ENCODE assay signal across 18 cellular contexts in the genomic region with DNA sequence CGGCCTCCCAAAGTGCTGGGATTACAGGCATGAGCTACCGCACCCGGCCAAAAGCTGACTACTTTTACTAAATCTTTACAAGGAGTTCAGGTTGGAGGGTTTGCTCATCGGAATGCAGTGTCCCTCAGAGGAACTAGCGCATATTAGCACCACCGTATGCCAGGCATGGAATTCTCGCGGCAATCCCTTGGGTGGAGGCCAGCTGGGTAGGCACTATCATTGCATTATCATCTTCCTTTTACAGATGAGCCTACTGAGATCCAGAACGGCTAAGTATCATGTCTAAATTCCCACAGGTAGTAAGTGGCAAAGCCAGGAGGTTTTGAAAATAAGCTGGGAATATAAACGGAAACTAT. TPM values are rescaled to one million over a fixed set of nuclear protein-coding genes. Genes with fewer than 3 reads are reported as not detected.
DNase-seq lines count a peak whose midpoint lies in the region; ATAC-seq, FAIRE-seq and TF ChIP-seq lines count a peak whose summit lies in the region.
"Had no signal": no experiment of that assay in that cellular context is flagged by ENCODE, and none has a peak within 500 bp of the region (broad histone marks: within the 10 kb centered on the region; RNA-seq: fewer than 3 reads in every experiment).

No MANE protein-coding gene starts in this region.

- H3K4me3 ChIP-seq in endodermal cell (ENCODE audit: low read length), result no peak overlapping the region
- H3K4me3 ChIP-seq: SJSA1 had no signal

- no peak overlapping the region for H4K8ac ChIP-seq in H9 (replicated peaks; ENCODE audit: insufficient read length, low read depth, low read length)

- no peak overlapping the region for H2BK15ac ChIP-seq in H9 (ENCODE audit: low read depth, low read length)

- peak overlapping the region in 1 of 3 experiments; percentile 23; a peak in 1 of 7 replicates for H3K27ac Mint-ChIP-seq in H9
- H3K27ac Mint-ChIP-seq in endodermal cell, result peak overlapping the region; percentile 87
- no peak overlapping the region for H3K27ac Mint-ChIP-seq in mesothelial cell of epicardium
- H3K27ac Mint-ChIP-seq: CD4-positive, alpha-beta memory T cell had no signal

- H2BK120ac ChIP-seq in H9 (ENCODE audit: low read depth, low read length, poor library complexity, severe bottlenecking), result no peak overlapping the region

- H3K4me2 ChIP-seq in H9 (ENCODE audit: insufficient read depth, insufficient read length, low read length), result peak overlapping the region; percentile 55

- CTCF ChIA-PET in HEK293T (lab: Yijun Ruan, JAX), result no interaction called here

- no peak overlapping the region for H3K56ac ChIP-seq in H9 (ENCODE audit: insufficient read length, low read depth, low read length)

- H3K4ac ChIP-seq in H9 (ENCODE audit: low read depth, low read length), result no peak overlapping the region

- H2BK5ac ChIP-seq in H9 (ENCODE audit: insufficient read length, low read length), result no peak overlapping the region

- H2BK12ac ChIP-seq in H9 (ENCODE audit: insufficient read length, low read depth, low read length), result no peak overlapping the region

- H3K14ac ChIP-seq in H9 (ENCODE audit: insufficient read depth, low read length), result no peak overlapping the region; the same call in 1 of the 2 replicates

- no peaks in the 10 kb centered on the region for H3K23me2 ChIP-seq in H9 (ENCODE audit: insufficient read length, low read depth, low read length, poor library complexity, severe bottlenecking)

- H3K4me1 ChIP-seq in H9 (ENCODE audit: insufficient read depth, low read length) (no peaks in the 10 kb centered on the region; the same call in 1 of the 2 replicates), endodermal cell (ENCODE audit: control insufficient read depth, insufficient read depth, low read length) (no peaks in the 10 kb centered on the region)
- H3K4me1 ChIP-seq: BE2C, SJSA1 had no signal

- DNase-seq in ELF-1 (ENCODE audit: low read depth, low spot score) (peak; percentile 30), H9 (no peak), endodermal cell (peak; percentile 51), mesothelial cell of epicardium (ENCODE audit: low spot score in 2 of 2, unreplicated experiment in 2 of 2) (no peak), D721Med (ENCODE audit: insufficient read length, low spot score) (no peak), HEK293T (ENCODE audit: extremely low spot score) (no peak), posterior vena cava (ENCODE audit: low spot score) (no peak)
- no peak for DNase-seq in activated T-cell treated with anti-CD3 and anti-CD28 coated beads, Interleukin-2, amount 50 U/mL, for 4 hours
- DNase-seq: BE2C; CD4-positive, alpha-beta memory T cell; NCI-H1436; NCI-H2081; NCI-H2227 treated with DMSO at 0.1 percent for 48 hours; T-helper 1 cell had no signal

- H3T11ph ChIP-seq in H9 (ENCODE audit: low read length), result no peak overlapping the region

- H3K18ac ChIP-seq in H9 (ENCODE audit: insufficient read length, low read depth, low read length), result no peak overlapping the region

- H4K5ac ChIP-seq in H9 (ENCODE audit: insufficient read length, low read depth, low read length), result no peak overlapping the region

- intact Hi-C loops in posterior vena cava (cut with DNase I), result no loop called here

- no peaks in the 10 kb centered on the region; a peak in 1 of 7 replicates for H3K36me3 Mint-ChIP-seq in H9 (ENCODE audit: insufficient read depth in 1 of 3, low read depth in 3 of 3)
- H3K36me3 Mint-ChIP-seq in endodermal cell (ENCODE audit: low read depth), result no peaks in the 10 kb centered on the region
- H3K36me3 Mint-ChIP-seq in mesothelial cell of epicardium, result no peaks in the 10 kb centered on the region
- H3K36me3 Mint-ChIP-seq in activated T-cell treated with anti-CD3 and anti-CD28 coated beads, Interleukin-2, amount 50 U/mL, for 4 hours (ENCODE audit: insufficient read depth), result no peaks in the 10 kb centered on the region
- H3K36me3 Mint-ChIP-seq: CD4-positive, alpha-beta memory T cell had no signal

- H3K79me2 ChIP-seq in H9 (ENCODE audit: insufficient read depth, low read length), result no peaks in the 10 kb centered on the region

- H3K9ac ChIP-seq in H9 (ENCODE audit: extremely low read depth, insufficient read length, low read length) (no peak overlapping the region), endodermal cell (ENCODE audit: extremely low read depth, low read length, poor library complexity, severe bottlenecking) (no peak overlapping the region)

- H3K27ac ChIP-seq in H9 (ENCODE audit: insufficient read length, low read depth, low read length), result no peak overlapping the region
- H3K27ac ChIP-seq in endodermal cell (ENCODE audit: low read depth, low read length), result no peak overlapping the region
- H3K27ac ChIP-seq: SJSA1 had no signal

- H3K4me1 Mint-ChIP-seq in H9 (peaks cover 3 to 8% of the 10 kb centered on the region in 2 experiments; a peak in 2 of 4 replicates), endodermal cell (peaks cover 11% of the 10 kb centered on the region), mesothelial cell of epicardium (no peaks in the 10 kb centered on the region)
- H3K4me1 Mint-ChIP-seq in activated T-cell treated with anti-CD3 and anti-CD28 coated beads, Interleukin-2, amount 50 U/mL, for 4 hours (ENCODE audit: low read depth), result no peaks in the 10 kb centered on the region

- no peaks in the 10 kb centered on the region for H3K79me1 ChIP-seq in H9 (ENCODE audit: insufficient read depth, low read depth, low read length, poor library complexity, severe bottlenecking)

- H3K9me3 ChIP-seq in H9 (ENCODE audit: control insufficient read depth, low read depth, low read length) (no peaks in the 10 kb centered on the region), endodermal cell (ENCODE audit: control insufficient read depth, low read length) (no peaks in the 10 kb centered on the region)
- H3K9me3 ChIP-seq: BE2C, SJSA1 had no signal

- POLR2A ChIA-PET in HEK293T (lab: Yijun Ruan, JAX), result no interaction called here

- H3K36me3 ChIP-seq in endodermal cell (ENCODE audit: control insufficient read depth, insufficient read depth, low read length), result no peaks in the 10 kb centered on the region
- H3K36me3 ChIP-seq: BE2C, SJSA1 had no signal

- H4K20me1 ChIP-seq in H9 (ENCODE audit: control insufficient read depth, insufficient read depth, insufficient read length), result no peaks in the 10 kb centered on the region

- H4K91ac ChIP-seq in H9 (ENCODE audit: insufficient read length, low read depth, low read length), result no peak overlapping the region

- peak overlapping the region in 1 of 2 experiments; percentile 54; a peak in 2 of 5 replicates for H3K4me3 Mint-ChIP-seq in H9
- H3K4me3 Mint-ChIP-seq in endodermal cell, result peak overlapping the region; percentile 67
- peak overlapping the region; percentile 56 for H3K4me3 Mint-ChIP-seq in mesothelial cell of epicardium
- no peak overlapping the region for H3K4me3 Mint-ChIP-seq in activated T-cell treated with anti-CD3 and anti-CD28 coated beads, Interleukin-2, amount 50 U/mL, for 4 hours
- H3K4me3 Mint-ChIP-seq: CD4-positive, alpha-beta memory T cell had no signal

- H2AFZ ChIP-seq in H9 (ENCODE audit: low read length), result no peak overlapping the region

- H3K23ac ChIP-seq in H9 (ENCODE audit: insufficient read length, low read depth, low read length), result no peak overlapping the region

- FAIRE-seq in D721Med (lab: Jason Lieb, UNC), result no peak

- H2AK5ac ChIP-seq in H9 (ENCODE audit: insufficient read length, low read length), result no peak overlapping the region

- H3K27me3 Mint-ChIP-seq in H9 (ENCODE audit: low read depth) (peaks cover 8% of the 10 kb centered on the region; the same call in 1 of the 2 replicates), endodermal cell (ENCODE audit: insufficient read depth) (peaks cover 39% of the 10 kb centered on the region), mesothelial cell of epicardium (ENCODE audit: low read depth) (peaks cover 34% of the 10 kb centered on the region)
- H3K27me3 Mint-ChIP-seq in activated T-cell treated with anti-CD3 and anti-CD28 coated beads, Interleukin-2, amount 50 U/mL, for 4 hours (ENCODE audit: low read depth), result peaks cover 4% of the 10 kb centered on the region

- ATAC-seq in activated T-cell treated with anti-CD3 and anti-CD28 coated beads, Interleukin-2, amount 50 U/mL, for 4 hours, result no peak

- H3K27me3 ChIP-seq in H9 (ENCODE audit: insufficient read depth, low read length) (no peaks in the 10 kb centered on the region), endodermal cell (ENCODE audit: control insufficient read depth, insufficient read depth, low read length, poor library complexity, severe bottlenecking) (no peaks in the 10 kb centered on the region)
- H3K27me3 ChIP-seq: BE2C, SJSA1 had no signal

- no peak for TF ChIP-seq CTCF in H9 (conservative IDR thresholded peaks at IDR 0.05)
- TF ChIP-seq CTCF in endodermal cell (conservative IDR thresholded peaks at IDR 0.05), result no peak
- TF ChIP-seq CTCF in mesothelial cell of epicardium (IDR thresholded peaks at IDR 0.05; ENCODE audit: unreplicated experiment), result no peak
- TF ChIP-seq CTCF in D721Med (IDR thresholded peaks at IDR 0.05; ENCODE audit: insufficient read depth, missing control alignments), result no peak

- no peak overlapping the region for H2BK20ac ChIP-seq in H9 (ENCODE audit: low read depth, low read length, poor library complexity, severe bottlenecking)

- no CpG with 5 or more reads among the region's 10 CpGs for WGBS in H9 (ENCODE audit: extremely low coverage, insufficient read length, low lambda C conversion rate)
- 66 to 69% methylated on average over 4 to 9 of the region's 10 CpGs for WGBS in endodermal cell (ENCODE audit: insufficient coverage in 1 of 2, insufficient read length in 1 of 2), 2 experiments

- H3K9me3 Mint-ChIP-seq in H9 (peaks cover 4 to 39% of the 10 kb centered on the region in 2 experiments; a peak in 3 of 5 replicates), endodermal cell (peaks cover 4% of the 10 kb centered on the region), mesothelial cell of epicardium (peaks cover 18% of the 10 kb centered on the region)
- H3K9me3 Mint-ChIP-seq in activated T-cell treated with anti-CD3 and anti-CD28 coated beads, Interleukin-2, amount 50 U/mL, for 4 hours, result no peaks in the 10 kb centered on the region

RNA-seq across cellular contexts. Expression of a gene that starts 6.1 kb away (rescaled TPM):
- total RNA-seq in H9 (2021) (not detected in 2 replicates), endodermal cell (not detected), mesothelial cell of epicardium (not detected in 3 replicates), posterior vena cava (not detected)
- not detected for polyA plus RNA-seq in endodermal cell (2013, experiment 1 of 2)
- polyA plus RNA-seq in endodermal cell (2013, experiment 2 of 2), result not detected
- not detected for total RNA-seq in activated T-cell treated with anti-CD3 and anti-CD28 coated beads, Interleukin-2, amount 50 U/mL, for 4 hours
- total RNA-seq: CD4-positive, alpha-beta memory T cell; IMR-90; LHCN-M2; SJSA1 had no signal
- polyA plus RNA-seq: AG04450; CD4-positive, alpha-beta memory T cell; IMR-90 had no signal

RNA-seq across cellular contexts. Expression of a gene that starts 38.5 kb away (rescaled TPM):
- total RNA-seq in H9 (2021), result 26.4 and 28.4 TPM in 2 replicates
- 100 to 1,000 TPM in 1 of 2 donors, 10 to 100 TPM in 1; 62.9 to 114 TPM for total RNA-seq in endodermal cell
- 23.5 TPM for polyA plus RNA-seq in endodermal cell (2013, experiment 1 of 2)
- 21.6 TPM for polyA plus RNA-seq in endodermal cell (2013, experiment 2 of 2)
- total RNA-seq in mesothelial cell of epicardium, result 20.9 to 25.5 TPM (median 22.1 TPM) in 3 replicates
- total RNA-seq in activated T-cell treated with anti-CD3 and anti-CD28 coated beads, Interleukin-2, amount 50 U/mL, for 4 hours, result 10 to 100 TPM; 12.7 to 15.5 (median 14.1) TPM
- total RNA-seq in posterior vena cava, result 10 to 100 TPM; 24.5 to 27.2 TPM

Comparison
In these comparisons a context has a peak if more than half of its experiments do, and no peak if none do; other contexts are left out.
1. DNase-seq: peak in ELF-1 (single experiment) and endodermal cell (single experiment); none in H9 (single experiment), mesothelial cell of epicardium (0 of 2), D721Med (single experiment), activated T-cell treated with anti-CD3 and anti-CD28 coated beads, Interleukin-2, amount 50 U/mL, for 4 hours (single experiment), HEK293T (single experiment) and posterior vena cava (single experiment).